28 cellular contexts compared by ENCODE assay signal in the genomic region with DNA sequence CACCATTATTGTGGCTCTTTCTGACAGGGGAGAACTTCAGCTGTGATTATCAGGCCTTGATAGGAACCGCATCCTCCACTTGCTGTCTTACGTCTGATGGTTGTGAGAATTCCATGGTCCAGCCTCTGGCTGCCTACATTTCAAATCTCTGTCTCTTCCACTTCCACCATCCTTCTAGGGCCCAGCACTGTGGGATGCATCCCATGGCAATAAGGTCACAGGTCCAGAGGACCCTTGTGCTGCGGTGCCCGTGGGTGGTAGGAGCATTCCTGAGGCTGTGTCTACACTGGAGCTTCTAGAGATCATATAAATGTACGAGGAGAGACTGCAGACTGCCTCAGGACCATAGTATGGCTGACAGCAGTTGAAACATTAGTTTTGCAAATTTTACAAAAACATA. TPM values are rescaled to one million over a fixed set of nuclear protein-coding genes. Genes with fewer than 3 reads are reported as not detected.
"Had no signal": no experiment of that assay in that cellular context is flagged by ENCODE, and none has a peak within 500 bp of the region (broad histone marks: within the 10 kb centered on the region; RNA-seq: fewer than 3 reads in every experiment).

No MANE protein-coding gene starts in this region.

- H3K9me3 Mint-ChIP-seq: activated CD8-positive, alpha-beta T cell treated with anti-CD3 and anti-CD28 coated beads for 36 hours; activated naive CD4-positive, alpha-beta T cell treated with anti-CD3 and anti-CD28 coated beads, Interleukin-2, amount 50 U/mL, for 72 hours; memory B cell had no signal

- H3K9ac ChIP-seq: parathyroid adenoma, SK-N-SH had no signal

- H3K27me3 Mint-ChIP-seq: activated CD4-positive, alpha-beta T cell treated with anti-CD3 and anti-CD28 coated beads, Interleukin-2, amount 10 ng/mL, durations not matched to agents 7 days and 5 days; activated CD8-positive, alpha-beta T cell treated with anti-CD3 and anti-CD28 coated beads for 36 hours had no signal

- H3K4me1 Mint-ChIP-seq: activated CD4-positive, alpha-beta T cell treated with anti-CD3 and anti-CD28 coated beads, Interleukin-2, amount 10 ng/mL, durations not matched to agents 7 days and 5 days; memory B cell had no signal

- H3K4me3 ChIP-seq: heart left ventricle, right lobe of liver, stomach, suprapubic skin, upper lobe of left lung had no signal

- H3K4me3 Mint-ChIP-seq: activated CD4-positive, alpha-beta T cell treated with anti-CD3 and anti-CD28 coated beads, Interleukin-2, amount 10 ng/mL, durations not matched to agents 7 days and 5 days; activated CD8-positive, alpha-beta T cell treated with anti-CD3 and anti-CD28 coated beads for 36 hours; memory B cell; nephron progenitor cell; stimulated activated memory B cell treated with anti-CD40 and anti-IgM and Interleukin-4, amounts not matched to agents 10 μg/mL and 1 μg/mL and 100 μg/mL, for 72 hours; T-helper 2 cell treated with Interferon-gamma antibody and Interleukin-4, amounts not matched to agents 5 μg/mL and 100 μg/mL, for 36 hours had no signal

- FAIRE-seq: astrocyte, endometrium, islet of Langerhans, small intestine had no signal

- H3K27me3 ChIP-seq: heart left ventricle, right lobe of liver, stomach, suprapubic skin, upper lobe of left lung had no signal

- H3K4me1 ChIP-seq: parathyroid adenoma had no signal

- ATAC-seq: activated CD8-positive, alpha-beta T cell treated with anti-CD3 and anti-CD28 coated beads for 36 hours; activated naive CD4-positive, alpha-beta T cell treated with anti-CD3 and anti-CD28 coated beads, Interleukin-2, amount 50 U/mL, for 72 hours; heart left ventricle; right lobe of liver; stimulated activated memory B cell treated with anti-CD40 and anti-IgM and Interleukin-4, amounts not matched to agents 10 μg/mL and 1 μg/mL and 100 μg/mL, for 72 hours had no signal

- DNase-seq: activated CD4-positive, alpha-beta T cell treated with anti-CD3 and anti-CD28 coated beads, Interleukin-2, amount 10 ng/mL, durations not matched to agents 7 days and 5 days; activated CD8-positive, alpha-beta T cell treated with anti-CD3 and anti-CD28 coated beads for 36 hours; activated gamma-delta T cell treated with Interleukin-2 at 50 U/mL for 16 hours; activated T-cell treated with anti-CD3 and anti-CD28 coated beads, Interleukin-2, amount 50 U/mL, for 48 hours; heart left ventricle; nephron progenitor cell; nucleus accumbens; right lobe of liver; SK-N-SH; stimulated activated CD4-positive, alpha-beta T cell treated with anti-CD3 and anti-CD28 coated beads, Interleukin-15, amount 100 ng/mL, for 24 hours; stomach; upper lobe of left lung had no signal

- H3K27ac ChIP-seq: parathyroid adenoma, right lobe of liver, suprapubic skin, VCaP had no signal

- H3K9me3 ChIP-seq: right lobe of liver, stomach, suprapubic skin, upper lobe of left lung had no signal

- H3K36me3 ChIP-seq: heart left ventricle, right lobe of liver, stomach, suprapubic skin, upper lobe of left lung had no signal

- H3K27ac Mint-ChIP-seq: activated CD4-positive, alpha-beta T cell treated with anti-CD3 and anti-CD28 coated beads, Interleukin-2, amount 10 ng/mL, durations not matched to agents 7 days and 5 days; activated CD8-positive, alpha-beta T cell treated with anti-CD3 and anti-CD28 coated beads for 36 hours; activated naive CD4-positive, alpha-beta T cell treated with anti-CD3 and anti-CD28 coated beads, Interleukin-2, amount 50 U/mL, for 72 hours; memory B cell; nephron progenitor cell; stimulated activated memory B cell treated with anti-CD40 and anti-IgM and Interleukin-4, amounts not matched to agents 10 μg/mL and 1 μg/mL and 100 μg/mL, for 72 hours; T-helper 2 cell treated with Interferon-gamma antibody and Interleukin-4, amounts not matched to agents 5 μg/mL and 100 μg/mL, for 36 hours had no signal

- H3K36me3 Mint-ChIP-seq: stimulated activated memory B cell treated with anti-CD40 and anti-IgM and Interleukin-4, amounts not matched to agents 10 μg/mL and 1 μg/mL and 100 μg/mL, for 72 hours had no signal

RNA-seq across cellular contexts. Expression of a gene that starts 11.7 kb away (rescaled TPM):
- total RNA-seq: activated CD4-positive, alpha-beta T cell treated with anti-CD3 and anti-CD28 coated beads, Interleukin-2, amount 10 ng/mL, durations not matched to agents 7 days and 5 days; activated CD8-positive, alpha-beta T cell treated with anti-CD3 and anti-CD28 coated beads for 36 hours; activated naive CD4-positive, alpha-beta T cell treated with anti-CD3 and anti-CD28 coated beads, Interleukin-2, amount 50 U/mL, for 72 hours; astrocyte; epithelial cell of proximal tubule; fibroblast of villous mesenchyme; heart left ventricle; mononuclear cell; myocyte; stomach; upper lobe of left lung had no signal
- polyA plus RNA-seq: SK-N-SH had no signal

RNA-seq across cellular contexts. Expression of a gene that starts 37.1 kb away (rescaled TPM):
- total RNA-seq: activated CD4-positive, alpha-beta T cell treated with anti-CD3 and anti-CD28 coated beads, Interleukin-2, amount 10 ng/mL, durations not matched to agents 7 days and 5 days; activated CD8-positive, alpha-beta T cell treated with anti-CD3 and anti-CD28 coated beads for 36 hours; activated naive CD4-positive, alpha-beta T cell treated with anti-CD3 and anti-CD28 coated beads, Interleukin-2, amount 50 U/mL, for 72 hours; astrocyte; epithelial cell of proximal tubule; fibroblast of villous mesenchyme; heart left ventricle; left colon; mononuclear cell; myocyte; right lobe of liver; upper lobe of left lung had no signal
- polyA plus RNA-seq: heart left ventricle, SK-N-SH, small intestine had no signal
